9 cellular contexts compared by ENCODE assay signal in the genomic region with DNA sequence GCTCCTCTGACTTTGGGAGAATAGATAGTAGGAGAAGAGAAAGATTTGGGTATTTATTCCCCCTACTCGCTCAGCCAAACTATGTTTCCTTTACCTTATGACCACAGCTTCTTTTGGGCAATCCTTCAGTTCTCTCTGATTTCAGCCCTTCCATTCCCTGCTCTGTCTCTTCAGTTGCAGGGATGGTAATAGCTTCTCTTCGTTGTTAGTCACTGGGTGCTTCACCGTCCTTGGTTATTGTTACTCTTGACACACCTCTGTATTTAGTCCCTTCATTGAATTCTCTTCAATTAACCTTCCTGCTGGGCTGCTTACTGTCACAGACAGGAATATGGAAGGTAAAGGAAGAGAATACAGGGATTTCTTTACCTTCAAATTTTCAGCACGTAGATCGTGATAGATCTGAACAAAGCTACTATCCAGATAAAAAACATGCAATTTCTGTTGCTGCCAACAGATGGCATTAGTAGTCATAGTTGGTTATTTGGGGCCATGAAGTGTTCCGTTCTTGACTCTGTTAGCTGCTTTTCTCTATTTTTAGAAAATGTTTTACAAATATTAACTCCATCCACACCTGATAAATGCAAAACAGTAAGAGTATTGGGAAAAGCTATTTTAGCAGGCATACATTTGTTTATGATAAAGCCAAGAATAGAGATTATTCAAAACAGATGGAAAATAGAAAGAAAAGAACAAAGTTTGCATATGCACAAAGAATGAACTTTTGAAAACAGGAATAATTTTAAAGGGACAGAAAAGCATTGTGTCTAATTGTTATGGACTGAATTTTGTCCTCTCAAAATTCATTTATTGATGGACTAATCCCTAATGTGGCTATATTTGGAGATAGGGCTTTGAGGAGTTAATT. TPM values are rescaled to one million over a fixed set of nuclear protein-coding genes. Genes with fewer than 3 reads are reported as not detected.
DNase-seq lines count a peak whose midpoint lies in the region; ATAC-seq and TF ChIP-seq lines count a peak whose summit lies in the region.
"Had no signal": no experiment of that assay in that cellular context is flagged by ENCODE, and none has a peak within 500 bp of the region (broad histone marks: within the 10 kb centered on the region; RNA-seq: fewer than 3 reads in every experiment).

No MANE protein-coding gene starts in this region.

- ATAC-seq in GM18517 (IDR thresholded peaks at IDR 0.05; ENCODE audit: unreplicated experiment) (peak; percentile 93), HG03039 (IDR thresholded peaks at IDR 0.05; ENCODE audit: unreplicated experiment) (peak; percentile 86), heart right ventricle (peak in 6 of 8 donors; percentile 61 to 71 (median 68))
- peak; percentile 72 for ATAC-seq in activated CD8-positive, alpha-beta T cell treated with anti-CD3 and anti-CD28 coated beads for 36 hours

- no peaks in the 10 kb centered on the region for H3K36me3 Mint-ChIP-seq in CD14-positive monocyte
- no peaks in the 10 kb centered on the region for H3K36me3 Mint-ChIP-seq in activated CD8-positive, alpha-beta T cell treated with anti-CD3 and anti-CD28 coated beads for 36 hours (ENCODE audit: low read depth)

- peak overlapping the region in 1 of 2 donors; percentile 77 for H3K4me3 Mint-ChIP-seq in CD14-positive monocyte
- H3K4me3 Mint-ChIP-seq in activated CD8-positive, alpha-beta T cell treated with anti-CD3 and anti-CD28 coated beads for 36 hours: no peak overlapping the region

- H3K9ac ChIP-seq in rectal smooth muscle tissue (ENCODE audit: low read length): no peak overlapping the region

- H3K4me1 Mint-ChIP-seq in CD14-positive monocyte: peaks cover 5% of the 10 kb centered on the region
- H3K4me1 Mint-ChIP-seq in activated CD8-positive, alpha-beta T cell treated with anti-CD3 and anti-CD28 coated beads for 36 hours (ENCODE audit: low read depth): peaks cover 5% of the 10 kb centered on the region

- H3K27ac ChIP-seq in heart right ventricle: no peak overlapping the region
- no peak overlapping the region for H3K27ac ChIP-seq in rectal smooth muscle tissue (ENCODE audit: low read depth, low read length)

- peak overlapping the region in 8 of 10 donors; percentile 7 to 31 (median 20) for H3K4me3 ChIP-seq in heart right ventricle
- peak overlapping the region; percentile 49 for H3K4me3 ChIP-seq in rectal smooth muscle tissue (ENCODE audit: low read length)

- no peaks in the 10 kb centered on the region for H3K9me3 Mint-ChIP-seq in CD14-positive monocyte
- H3K9me3 Mint-ChIP-seq in activated CD8-positive, alpha-beta T cell treated with anti-CD3 and anti-CD28 coated beads for 36 hours: no peaks in the 10 kb centered on the region

- no peak overlapping the region for H3K27ac Mint-ChIP-seq in CD14-positive monocyte
- no peak overlapping the region for H3K27ac Mint-ChIP-seq in activated CD8-positive, alpha-beta T cell treated with anti-CD3 and anti-CD28 coated beads for 36 hours

- no peaks in the 10 kb centered on the region for H3K36me3 ChIP-seq in heart right ventricle
- no peaks in the 10 kb centered on the region for H3K36me3 ChIP-seq in rectal smooth muscle tissue (ENCODE audit: control insufficient read depth, insufficient read depth, low read length)

- H3K4me1 ChIP-seq in heart right ventricle (peaks cover 0 to 11% (median 6%) of the 10 kb centered on the region in 9 donors), rectal smooth muscle tissue (ENCODE audit: control insufficient read depth, insufficient read depth, low read length) (peaks cover 3% of the 10 kb centered on the region)

- TF ChIP-seq CTCF in CD14-positive monocyte (IDR thresholded peaks at IDR 0.05) (peak; percentile 84), heart right ventricle (IDR thresholded peaks at IDR 0.05) (peak; percentile 21 to 81 (median 71))
- TF ChIP-seq CTCF in activated CD8-positive, alpha-beta T cell treated with anti-CD3 and anti-CD28 coated beads for 36 hours (IDR thresholded peaks at IDR 0.05): peak; percentile 83

- POLR2A ChIA-PET in activated CD8-positive, alpha-beta T cell treated with anti-CD3 and anti-CD28 coated beads for 36 hours (lab: Charles Lee): no interaction called here

- intact Hi-C loops in CD14-positive monocyte (cut with micrococcal nuclease) (loop anchor here (5.0 to 10.0 kb wide), 2 partner anchors 172 to 579 kb away; no protein-coding TSS in a partner anchor), heart right ventricle (cut with DNase I) (loop anchor here in 9 of 10 donors (2.0 to 10.0 kb wide), 6 partner anchors 169 to 579 kb away; no protein-coding TSS in a partner anchor)
- intact Hi-C loops in activated CD8-positive, alpha-beta T cell treated with anti-CD3 and anti-CD28 coated beads for 36 hours (cut with micrococcal nuclease): loop anchor here (1.0 to 10.0 kb wide), 2 partner anchors 174 to 579 kb away; no protein-coding TSS in a partner anchor

- H3K27me3 ChIP-seq in heart right ventricle (no peaks in the 10 kb centered on the region), rectal smooth muscle tissue (ENCODE audit: control insufficient read depth, insufficient read depth, low read length) (no peaks in the 10 kb centered on the region)

- CTCF ChIA-PET in activated CD8-positive, alpha-beta T cell treated with anti-CD3 and anti-CD28 coated beads for 36 hours (lab: Charles Lee): interaction anchor here (0.7 to 1.9 kb wide), 28 partner anchors 8 to 579 kb away, joined by 3 to 20 read pairs (median 4); partner anchors contain the start of genes CDK14 and PTTG1IP2

- no peaks in the 10 kb centered on the region for H3K9me3 ChIP-seq in heart right ventricle

- DNase-seq in CD14-positive monocyte (ENCODE audit: low spot score) (no peak), NCI-H2081 treated with DMSO at 0.1 percent for 48 hours (lab: John Stamatoyannopoulos, UW) (peak; percentile 63), heart right ventricle (peak in 1 of 2 donors; percentile 11), UCSD-AML1 (lab: John Stamatoyannopoulos, UW; ENCODE audit: unreplicated experiment) (no peak)
- DNase-seq in activated CD8-positive, alpha-beta T cell treated with anti-CD3 and anti-CD28 coated beads for 36 hours: peak; percentile 8

- WGBS in heart right ventricle, 2 donors: 24% methylated on average over 6 of the region's 6 CpGs

- H3K27me3 Mint-ChIP-seq in CD14-positive monocyte (ENCODE audit: low read depth in 3 of 3): peaks cover 3 to 11% (median 10%) of the 10 kb centered on the region in 3 donors
- H3K27me3 Mint-ChIP-seq in activated CD8-positive, alpha-beta T cell treated with anti-CD3 and anti-CD28 coated beads for 36 hours: peaks cover 5% of the 10 kb centered on the region

RNA-seq across cellular contexts. Expression of gene PTTG1IP2, which starts 14.0 kb away (rescaled TPM):
- polyA plus RNA-seq in CD14-positive monocyte: not detected
- total RNA-seq in activated CD8-positive, alpha-beta T cell treated with anti-CD3 and anti-CD28 coated beads for 36 hours: not detected
- total RNA-seq in heart right ventricle: not detected
- not detected for polyA plus RNA-seq in heart right ventricle
- total RNA-seq: T-helper 2 cell treated with Interferon-gamma antibody and Interleukin-4, amounts not matched to agents 100 ng/mL and 5 ng/mL, for 36 hours had no signal

RNA-seq across cellular contexts. Expression of gene CLDN12, which starts 52.1 kb away (rescaled TPM):
- polyA plus RNA-seq in CD14-positive monocyte (under 1 TPM; 0.32 to 0.60 TPM), heart right ventricle (10 to 100 TPM; 12.6 to 38.3 TPM)
- 1 to 10 TPM; 3.9 to 4.3 TPM for total RNA-seq in activated CD8-positive, alpha-beta T cell treated with anti-CD3 and anti-CD28 coated beads for 36 hours
- total RNA-seq in heart right ventricle: 10 to 100 TPM; 25.3 to 47.6 (median 38.2) TPM

Comparison
In these comparisons a context has a peak if more than half of its experiments do, and no peak if none do; other contexts are left out.
1. DNase-seq: peak in NCI-H2081 treated with DMSO at 0.1 percent for 48 hours (single experiment) and activated CD8-positive, alpha-beta T cell treated with anti-CD3 and anti-CD28 coated beads for 36 hours (single experiment); none in CD14-positive monocyte (single experiment) and UCSD-AML1 (single experiment).
2. RNA of gene CLDN12, which starts 52.1 kb away (total RNA-seq): 25.3 to 47.6 TPM in heart right ventricle; 3.9 to 4.3 TPM in activated CD8-positive, alpha-beta T cell treated with anti-CD3 and anti-CD28 coated beads for 36 hours; every median in the first group is over 4 times any median in the second.
3. Peak in every context shown above with its lines, with median percentiles within 50 percentile points of each other: CTCF ChIP-seq and ATAC-seq.